ENCODE assay signal across 20 cellular contexts in genomic region chr7:128057909-128058308, GRCh38. TPM values are rescaled to one million over a fixed set of nuclear protein-coding genes. Genes with fewer than 3 reads are reported as not detected.
DNase-seq lines count a peak whose midpoint lies in the region; ATAC-seq lines count a peak whose summit lies in the region.
"Had no signal": no experiment of that assay in that cellular context is flagged by ENCODE, and none has a peak within 500 bp of the region (broad histone marks: within the 10 kb centered on the region; RNA-seq: fewer than 3 reads in every experiment).

No MANE protein-coding gene starts in this region.

- POLR2A ChIA-PET in T-cell (lab: Charles Lee) = no interaction called here

- CTCF ChIA-PET in T-cell (lab: Charles Lee) = interaction anchor here in 1 of 2 donors (0.6 kb wide), 1 partner anchor 34 kb away, joined by 3 read pairs; no protein-coding TSS in a partner anchor

- ATAC-seq in stimulated activated naive CD8-positive, alpha-beta T cell treated with anti-CD3 and anti-CD28 coated beads, Interleukin-15, amount 100 ng/mL, for 72 hours = peak; percentile 16
- no peak for ATAC-seq in stimulated activated naive CD8-positive, alpha-beta T cell treated with anti-CD3 and anti-CD28 coated beads, Interleukin-15, Interleukin-2, amounts not matched to agents 100 U/mL and 50 U/mL, for 24 hours
- no peak for ATAC-seq in T-cell (replicated peaks in 1 of 4)
- ATAC-seq in left lobe of liver = peak; percentile 41
- ATAC-seq in HG02763 (IDR thresholded peaks at IDR 0.05; ENCODE audit: unreplicated experiment) = no peak
- ATAC-seq: CD8-positive, alpha-beta T cell had no signal

- H3K27ac Mint-ChIP-seq in stimulated activated naive CD8-positive, alpha-beta T cell treated with anti-CD3 and anti-CD28 coated beads, Interleukin-15, amount 100 ng/mL, for 72 hours = no peak overlapping the region
- peak overlapping the region; percentile 1 to 20 for H3K27ac Mint-ChIP-seq in T-cell

- H3K36me3 Mint-ChIP-seq in T-cell = peaks cover 2% of the 10 kb centered on the region
- H3K36me3 Mint-ChIP-seq: CD8-positive, alpha-beta T cell had no signal

- no peaks in the 10 kb centered on the region for H3K27me3 Mint-ChIP-seq in stimulated activated naive CD8-positive, alpha-beta T cell treated with anti-CD3 and anti-CD28 coated beads, Interleukin-15, amount 100 ng/mL, for 72 hours
- H3K27me3 Mint-ChIP-seq in T-cell = no peaks in the 10 kb centered on the region

- H3K4me3 Mint-ChIP-seq in stimulated activated naive CD8-positive, alpha-beta T cell treated with anti-CD3 and anti-CD28 coated beads, Interleukin-15, amount 100 ng/mL, for 72 hours = no peak overlapping the region
- H3K4me3 Mint-ChIP-seq in T-cell = peak overlapping the region in 1 of 3 donors; percentile 67
- H3K4me3 Mint-ChIP-seq: CD8-positive, alpha-beta T cell had no signal

- H3K9me3 Mint-ChIP-seq in stimulated activated naive CD8-positive, alpha-beta T cell treated with anti-CD3 and anti-CD28 coated beads, Interleukin-15, amount 100 ng/mL, for 72 hours = no peaks in the 10 kb centered on the region
- no peaks in the 10 kb centered on the region for H3K9me3 Mint-ChIP-seq in T-cell
- H3K9me3 Mint-ChIP-seq: CD8-positive, alpha-beta T cell had no signal

- peaks cover 42% of the 10 kb centered on the region for H3K4me1 Mint-ChIP-seq in stimulated activated naive CD8-positive, alpha-beta T cell treated with anti-CD3 and anti-CD28 coated beads, Interleukin-15, amount 100 ng/mL, for 72 hours
- peaks cover 59 to 62% (median 61%) of the 10 kb centered on the region in 3 donors for H3K4me1 Mint-ChIP-seq in T-cell

- DNase-seq in stimulated activated naive CD8-positive, alpha-beta T cell treated with anti-CD3 and anti-CD28 coated beads, Interleukin-15, amount 100 ng/mL, for 72 hours = no peak
- no peak for DNase-seq in stimulated activated naive CD8-positive, alpha-beta T cell treated with anti-CD3 and anti-CD28 coated beads, Interleukin-15, Interleukin-2, amounts not matched to agents 100 U/mL and 50 U/mL, for 24 hours
- no peak for DNase-seq in T-cell
- DNase-seq in left lobe of liver (ENCODE audit: low spot score) = no peak
- DNase-seq in NCI-H1436 (lab: John Stamatoyannopoulos, UW) = no peak
- no peak for DNase-seq in GF-D8 (lab: John Stamatoyannopoulos, UW)
- DNase-seq: BE2C; Calu3; CD8-positive, alpha-beta T cell; GOT3; HCEC 1CT; Karpas-422; MV-4-11; NCI-H1694 treated with DMSO at 0.1 percent for 48 hours; NCI-H2081 treated with DMSO at 0.1 percent for 48 hours; NCI-H2171 treated with DMSO at 0.1 percent for 48 hours; NCI-H524 treated with DMSO at 0.1 percent for 48 hours; NCI-H82; SJCRH30 had no signal

RNA-seq across cellular contexts. Expression of gene LRRC4, which starts 26.7 kb away (rescaled TPM):
- total RNA-seq in T-cell = under 1 TPM in 3 of 5 donors, not detected in 2; 0.07 to 0.77 (median 0.18) TPM
- 2.8 TPM for total RNA-seq in left lobe of liver
- total RNA-seq: Calu3 had no signal

Comparison
In these comparisons a context has a peak if more than half of its experiments do, and no peak if none do; other contexts are left out.
1. ATAC-seq: peak in stimulated activated naive CD8-positive, alpha-beta T cell treated with anti-CD3 and anti-CD28 coated beads, Interleukin-15, amount 100 ng/mL, for 72 hours (single experiment) and left lobe of liver (single experiment); none in stimulated activated naive CD8-positive, alpha-beta T cell treated with anti-CD3 and anti-CD28 coated beads, Interleukin-15, Interleukin-2, amounts not matched to agents 100 U/mL and 50 U/mL, for 24 hours (single experiment), T-cell (0 of 4) and HG02763 (single experiment).
2. H3K27ac Mint-ChIP-seq: peak in T-cell (2 of 2); none in stimulated activated naive CD8-positive, alpha-beta T cell treated with anti-CD3 and anti-CD28 coated beads, Interleukin-15, amount 100 ng/mL, for 72 hours (0 of 2).